In the genomic region with DNA sequence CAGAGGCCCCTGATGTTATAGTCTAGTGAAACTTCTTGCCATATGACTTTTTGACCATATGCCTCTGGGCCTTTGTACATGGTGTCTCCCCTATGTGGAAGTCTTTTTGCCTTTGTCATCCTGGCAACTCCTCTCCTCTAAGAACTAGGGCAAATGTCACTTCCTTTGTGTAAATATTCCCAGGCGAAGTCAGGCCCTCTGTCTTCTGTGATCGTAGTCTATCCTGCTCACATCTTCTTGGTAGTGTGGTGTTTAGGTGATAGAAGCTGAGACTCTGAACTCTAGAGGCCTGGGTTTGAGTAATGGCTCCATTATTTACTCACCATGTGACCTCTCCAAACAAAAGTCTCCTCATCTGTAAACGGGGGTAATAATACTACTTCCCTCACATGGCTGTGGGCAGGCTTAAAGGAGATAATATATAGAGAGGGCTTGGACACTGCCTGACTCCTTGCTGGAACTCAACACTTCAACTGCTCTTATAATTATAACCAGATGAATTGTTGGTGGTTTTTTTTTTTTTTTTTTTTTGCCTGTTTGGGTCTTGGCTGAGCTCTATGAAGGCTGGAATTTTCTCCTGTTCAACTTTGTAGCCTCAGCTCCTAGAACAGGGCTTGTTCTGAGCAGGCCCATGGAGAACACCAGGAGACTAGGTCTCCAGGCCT, we compare ENCODE assay signal across 19 cellular contexts. TPM values are rescaled to one million over a fixed set of nuclear protein-coding genes. Genes with fewer than 3 reads are reported as not detected.
DNase-seq lines count a peak whose midpoint lies in the region; ATAC-seq and TF ChIP-seq lines count a peak whose summit lies in the region.
"Had no signal": no experiment of that assay in that cellular context is flagged by ENCODE, and none has a peak within 500 bp of the region (broad histone marks: within the 10 kb centered on the region; RNA-seq: fewer than 3 reads in every experiment).

No MANE protein-coding gene starts in this region.

- H3K27me3 Mint-ChIP-seq in nephron progenitor cell (ENCODE audit: low read depth, poor library complexity): peaks cover 7% of the 10 kb centered on the region
- H3K27me3 Mint-ChIP-seq: activated B cell treated with CpG ODN at 0.5 μM for 24 hours; stimulated activated naive CD8-positive, alpha-beta T cell treated with anti-CD3 and anti-CD28 coated beads, Interleukin-15, amount 100 ng/mL, for 72 hours had no signal

- H3K36me3 Mint-ChIP-seq in nephron progenitor cell (ENCODE audit: low read depth): no peaks in the 10 kb centered on the region
- H3K36me3 Mint-ChIP-seq: brain, T-cell had no signal

- H3K4me3 Mint-ChIP-seq in nephron progenitor cell: no peak overlapping the region
- H3K4me3 Mint-ChIP-seq: activated B cell treated with CpG ODN at 0.5 μM for 24 hours; stimulated activated naive CD8-positive, alpha-beta T cell treated with anti-CD3 and anti-CD28 coated beads, Interleukin-15, amount 100 ng/mL, for 72 hours; T-cell had no signal

- no peaks in the 10 kb centered on the region for H3K9me3 Mint-ChIP-seq in nephron progenitor cell
- H3K9me3 Mint-ChIP-seq: activated B cell treated with CpG ODN at 0.5 μM for 24 hours; stimulated activated naive CD8-positive, alpha-beta T cell treated with anti-CD3 and anti-CD28 coated beads, Interleukin-15, amount 100 ng/mL, for 72 hours; T-cell had no signal

- no peaks in the 10 kb centered on the region for H3K36me3 ChIP-seq in MG63
- H3K36me3 ChIP-seq: BLaER1, Peyer's patch had no signal

- peak overlapping the region; percentile 70 for H3K27ac Mint-ChIP-seq in nephron progenitor cell
- H3K27ac Mint-ChIP-seq: activated B cell treated with CpG ODN at 0.5 μM for 24 hours; brain; stimulated activated naive CD8-positive, alpha-beta T cell treated with anti-CD3 and anti-CD28 coated beads, Interleukin-15, amount 100 ng/mL, for 72 hours; T-cell had no signal

- H3K4me3 ChIP-seq in MG63: no peak overlapping the region
- H3K4me3 ChIP-seq: BLaER1, Peyer's patch had no signal

- H3K27me3 ChIP-seq in MG63: no peaks in the 10 kb centered on the region
- H3K27me3 ChIP-seq: BLaER1, Peyer's patch had no signal

- DNase-seq in ELR (ENCODE audit: low read depth) (peak; percentile 91), MG63 (peak; percentile 37), fibroblast of gingiva (ENCODE audit: low read depth) (peak; percentile 90), nephron progenitor cell (no peak), DMS53 treated with DMSO at 0.1 percent for 48 hours (lab: John Stamatoyannopoulos, UW; ENCODE audit: unreplicated experiment) (no peak), NCI-H82 (lab: John Stamatoyannopoulos, UW) (no peak)
- DNase-seq: activated B cell treated with CpG ODN at 0.5 μM for 24 hours; activated gamma-delta T cell; GOT3; kidney; NCI-H187; NCI-H69; Peyer's patch; stimulated activated naive CD8-positive, alpha-beta T cell treated with anti-CD3 and anti-CD28 coated beads, Interleukin-15, amount 100 ng/mL, for 72 hours; T-cell had no signal

- peaks cover 26% of the 10 kb centered on the region for H3K4me1 Mint-ChIP-seq in nephron progenitor cell
- H3K4me1 Mint-ChIP-seq: activated B cell treated with CpG ODN at 0.5 μM for 24 hours; stimulated activated naive CD8-positive, alpha-beta T cell treated with anti-CD3 and anti-CD28 coated beads, Interleukin-15, amount 100 ng/mL, for 72 hours; T-cell had no signal

- TF ChIP-seq CTCF in nephron progenitor cell (IDR thresholded peaks at IDR 0.05): no peak

- no peaks in the 10 kb centered on the region for H3K9me3 ChIP-seq in MG63
- H3K9me3 ChIP-seq: BLaER1, Peyer's patch had no signal

- ATAC-seq in GM21526 (IDR thresholded peaks at IDR 0.05; ENCODE audit: low FRiP score, unreplicated experiment) (no peak), GM19324 (IDR thresholded peaks at IDR 0.05; ENCODE audit: low FRiP score, unreplicated experiment) (no peak)
- ATAC-seq: T-cell had no signal

RNA-seq across cellular contexts. Expression of a gene that starts 43.8 kb away (rescaled TPM):
- 4.1 and 6.2 TPM in 2 replicates for total RNA-seq in MG63 (2014; rRNA removed; shearing (Covaris generic); ENCODE audit: low replicate concordance)
- total RNA-seq: activated B cell treated with CpG ODN at 0.5 μM for 24 hours had no signal

Comparison
In these comparisons a context has a peak if more than half of its experiments do, and no peak if none do; other contexts are left out.
1. DNase-seq: peak in ELR (single experiment), MG63 (single experiment) and fibroblast of gingiva (single experiment); none in nephron progenitor cell (single experiment), DMS53 treated with DMSO at 0.1 percent for 48 hours (single experiment) and NCI-H82 (single experiment).